In the genomic region with DNA sequence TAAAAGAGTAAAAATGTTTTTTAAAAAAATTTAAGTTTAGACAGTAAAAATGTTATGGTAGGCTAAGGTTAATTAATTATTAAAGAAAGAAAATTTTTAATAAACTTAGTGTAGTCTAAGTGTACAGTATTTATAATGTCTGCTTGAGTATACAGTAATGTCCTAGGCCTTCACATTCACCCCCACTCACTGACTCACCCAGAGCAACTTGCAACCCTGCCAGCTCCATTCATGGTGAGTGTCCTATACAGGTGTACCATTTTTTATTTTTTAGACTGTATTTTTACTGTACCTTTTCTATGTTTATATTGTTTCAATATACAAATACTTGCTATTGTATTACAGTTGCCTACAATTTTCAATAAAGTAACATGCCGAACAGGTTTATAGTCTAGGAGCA, we compare ENCODE assay signal across 16 cellular contexts.
"Had no signal": no experiment of that assay in that cellular context is flagged by ENCODE, and none has a peak within 500 bp of the region (broad histone marks: within the 10 kb centered on the region; RNA-seq: fewer than 3 reads in every experiment).

No MANE protein-coding gene starts in this region.

- H3K27me3 ChIP-seq: thyroid gland had no signal

- H3K27me3 Mint-ChIP-seq: activated CD4-positive, alpha-beta memory T cell treated with anti-CD3 and anti-CD28 coated beads, Interleukin-2, amount 10 ng/mL, durations not matched to agents 7 days and 5 days; activated CD8-positive, alpha-beta memory T cell treated with anti-CD3 and anti-CD28 coated beads, Interleukin-2, amount 10 ng/mL, durations not matched to agents 7 days and 5 days; activated naive CD8-positive, alpha-beta T cell treated with anti-CD3 and anti-CD28 coated beads for 36 hours had no signal

- DNase-seq: activated CD4-positive, alpha-beta memory T cell treated with anti-CD3 and anti-CD28 coated beads, Interleukin-2, amount 10 ng/mL, durations not matched to agents 7 days and 5 days; activated CD4-positive, alpha-beta T cell treated with anti-CD3 and anti-CD28 coated beads for 48 hours; activated CD4-positive, CD25-positive, alpha-beta regulatory T cell; activated CD8-positive, alpha-beta memory T cell treated with anti-CD3 and anti-CD28 coated beads, Interleukin-2, amount 10 ng/mL, durations not matched to agents 7 days and 5 days; activated naive CD4-positive, alpha-beta T cell; activated naive CD8-positive, alpha-beta T cell treated with anti-CD3 and anti-CD28 coated beads for 36 hours; cerebellar nuclear complex; effector CD4-positive, alpha-beta T cell; glutamatergic neuron; left ventricle myocardium inferior; stimulated activated CD4-positive, alpha-beta T cell treated with anti-CD3 and anti-CD28 coated beads, Interleukin-12 subunit alpha, Interleukin-12 subunit beta, amount 100 ng/mL, for 4 hours; stimulated activated CD4-positive, alpha-beta T cell treated with anti-CD3 and anti-CD28 coated beads, Interleukin-1b, Interleukin-23, amount 100 ng/mL, for 48 hours; stimulated activated CD8-positive, alpha-beta memory T cell treated with anti-CD3 and anti-CD28 coated beads, Interleukin-4, amount 100 ng/mL, for 48 hours; stimulated activated naive CD4-positive, alpha-beta T cell; thyroid gland had no signal

- H3K36me3 ChIP-seq: left ventricle myocardium inferior, thyroid gland had no signal

- H3K4me3 Mint-ChIP-seq: activated CD4-positive, alpha-beta memory T cell treated with anti-CD3 and anti-CD28 coated beads, Interleukin-2, amount 10 ng/mL, durations not matched to agents 7 days and 5 days; activated CD8-positive, alpha-beta memory T cell treated with anti-CD3 and anti-CD28 coated beads, Interleukin-2, amount 10 ng/mL, durations not matched to agents 7 days and 5 days; activated naive CD8-positive, alpha-beta T cell treated with anti-CD3 and anti-CD28 coated beads for 36 hours; neural crest cell had no signal

- H3K27ac ChIP-seq: left ventricle myocardium inferior, thyroid gland had no signal

- H3K4me1 ChIP-seq: left ventricle myocardium inferior, thyroid gland had no signal

- H3K9me3 ChIP-seq: thyroid gland had no signal

- H3K27ac Mint-ChIP-seq: activated CD4-positive, alpha-beta memory T cell treated with anti-CD3 and anti-CD28 coated beads, Interleukin-2, amount 10 ng/mL, durations not matched to agents 7 days and 5 days; activated CD8-positive, alpha-beta memory T cell treated with anti-CD3 and anti-CD28 coated beads, Interleukin-2, amount 10 ng/mL, durations not matched to agents 7 days and 5 days; activated naive CD8-positive, alpha-beta T cell treated with anti-CD3 and anti-CD28 coated beads for 36 hours had no signal

- H3K9me3 Mint-ChIP-seq: neural crest cell had no signal

- H3K4me1 Mint-ChIP-seq: neural crest cell had no signal

- H3K4me3 ChIP-seq: left ventricle myocardium inferior, thyroid gland had no signal
